8 cellular contexts compared by ENCODE assay signal in the genomic region with DNA sequence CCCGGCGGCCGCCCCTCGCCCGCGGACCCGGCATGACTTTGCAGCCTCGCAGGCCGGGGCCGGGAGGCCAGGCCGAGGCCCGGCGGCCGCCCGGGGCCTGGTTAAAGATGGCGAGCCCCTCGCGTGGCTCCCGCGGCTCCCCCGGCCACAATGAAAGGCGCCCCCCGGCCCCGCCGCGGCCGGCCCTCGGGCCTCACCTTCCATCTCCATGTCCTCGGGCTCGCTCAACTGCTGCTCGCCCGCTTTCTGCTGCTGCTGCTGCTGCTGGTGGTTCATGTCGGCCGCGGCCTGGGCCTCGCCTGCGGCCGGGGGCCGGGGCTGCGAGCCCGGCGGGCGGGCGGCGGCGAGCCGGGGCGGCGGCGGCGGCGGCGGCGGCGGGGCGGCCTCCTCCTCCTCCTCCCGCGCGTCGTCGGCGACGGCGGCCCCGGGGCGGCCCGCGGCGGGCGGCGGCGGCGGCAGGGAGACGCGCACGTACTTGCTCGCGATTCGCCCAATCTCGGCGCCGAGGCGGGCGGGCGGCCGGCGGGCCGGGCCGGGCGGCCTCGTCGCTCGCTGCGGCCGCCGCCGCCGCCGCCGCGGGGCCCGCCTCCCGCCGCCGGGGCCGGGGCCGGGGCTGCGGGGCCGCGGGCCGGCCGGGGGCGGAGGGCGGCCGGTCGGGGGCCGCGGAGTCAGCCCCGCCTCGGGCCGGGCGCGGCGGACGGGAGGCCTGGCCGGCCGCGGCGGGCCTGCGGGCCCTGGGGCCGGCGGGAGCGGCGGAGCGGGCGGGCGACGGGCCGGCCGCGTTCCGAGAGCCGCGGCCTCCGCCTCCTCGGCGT. TPM values are rescaled to one million over a fixed set of nuclear protein-coding genes. Genes with fewer than 3 reads are reported as not detected.
DNase-seq lines count a peak whose midpoint lies in the region; ATAC-seq and TF ChIP-seq lines count a peak whose summit lies in the region.

No MANE protein-coding gene starts in this region.

- H3K27ac ChIP-seq in muscle layer of colon (ENCODE audit: low read depth, low read length), result no peak overlapping the region

- H3K4me1 ChIP-seq in muscle layer of colon (ENCODE audit: insufficient read depth, low read length), result peaks cover 42% of the 10 kb centered on the region

- peak overlapping the region; percentile 38 for H3K4me3 Mint-ChIP-seq in chondrocyte (ENCODE audit: unreplicated experiment)

- DNase-seq in stimulated activated CD4-positive, alpha-beta T cell treated with anti-CD3 and anti-CD28 coated beads, Interleukin-4, amount 100 ng/mL, for 1 hour, result peak; percentile 16
- no peak for DNase-seq in stimulated activated CD4-positive, alpha-beta T cell treated with anti-CD3 and anti-CD28 coated beads, Interleukin-2, amount 100 ng/mL, for 48 hours
- DNase-seq in NCI-H146 (lab: John Stamatoyannopoulos, UW), result peak; percentile 47
- DNase-seq in chondrocyte (ENCODE audit: low spot score), result peak; percentile 66
- DNase-seq in SW480 (ENCODE audit: low spot score), result no peak
- DNase-seq in NCI-H82 (lab: John Stamatoyannopoulos, UW), result no peak

- no peak overlapping the region for H3K27ac Mint-ChIP-seq in chondrocyte (ENCODE audit: unreplicated experiment)

- H3K36me3 ChIP-seq in muscle layer of colon (ENCODE audit: insufficient read depth, low read length), result no peaks in the 10 kb centered on the region

- peak overlapping the region; percentile 66 to 81 for H3K4me3 ChIP-seq in muscle layer of colon (ENCODE audit: low read depth in 1 of 2, low read length in 2 of 2)

- no peaks in the 10 kb centered on the region for H3K27me3 ChIP-seq in muscle layer of colon (ENCODE audit: control insufficient read depth in 1 of 2, insufficient read depth in 2 of 2, low read length in 2 of 2)

- H3K27me3 Mint-ChIP-seq in chondrocyte (ENCODE audit: low read depth), result no peaks in the 10 kb centered on the region

- H3K9me3 Mint-ChIP-seq in chondrocyte (ENCODE audit: low read depth), result no peaks in the 10 kb centered on the region

- TF ChIP-seq CTCF in chondrocyte (IDR thresholded peaks at IDR 0.05), result no peak

- H3K9me3 ChIP-seq in muscle layer of colon (ENCODE audit: low read length), result no peaks in the 10 kb centered on the region

- H3K4me1 Mint-ChIP-seq in chondrocyte (ENCODE audit: low read depth), result peaks cover 43% of the 10 kb centered on the region

- H3K36me3 Mint-ChIP-seq in chondrocyte (ENCODE audit: low read depth), result no peaks in the 10 kb centered on the region

- no peak overlapping the region for H3K9ac ChIP-seq in muscle layer of colon (ENCODE audit: low read length)

- ATAC-seq in GM19328 (IDR thresholded peaks at IDR 0.05; ENCODE audit: unreplicated experiment), result no peak

RNA-seq across cellular contexts. Expression of a gene that starts 0.5 kb away (rescaled TPM):
- 80.3 to 90.6 TPM (median 81.1 TPM) in 3 replicates for total RNA-seq in chondrocyte

Comparison
In these comparisons a context has a peak if more than half of its experiments do, and no peak if none do; other contexts are left out.
1. DNase-seq: peak in stimulated activated CD4-positive, alpha-beta T cell treated with anti-CD3 and anti-CD28 coated beads, Interleukin-4, amount 100 ng/mL, for 1 hour (single experiment), NCI-H146 (single experiment) and chondrocyte (single experiment); none in stimulated activated CD4-positive, alpha-beta T cell treated with anti-CD3 and anti-CD28 coated beads, Interleukin-2, amount 100 ng/mL, for 48 hours (0 of 2), SW480 (single experiment) and NCI-H82 (single experiment).